23 cellular contexts compared by ENCODE assay signal in genomic region chr1:97297611-97298010, GRCh38.
"Had no signal": no experiment of that assay in that cellular context is flagged by ENCODE, and none has a peak within 500 bp of the region (broad histone marks: within the 10 kb centered on the region; RNA-seq: fewer than 3 reads in every experiment).

No MANE protein-coding gene starts in this region.

- H3K36me3 Mint-ChIP-seq: activated CD8-positive, alpha-beta memory T cell treated with anti-CD3 and anti-CD28 coated beads, Interleukin-2, amount 10 ng/mL, durations not matched to agents 7 days and 5 days; brain; WTC11 had no signal

- H3K4me2 ChIP-seq: PC-9 had no signal

- H3K27me3 Mint-ChIP-seq: activated CD4-positive, alpha-beta T cell treated with anti-CD3 and anti-CD28 coated beads, Interleukin-2, amount 10 ng/mL, durations not matched to agents 24 days and 14 days; activated CD8-positive, alpha-beta memory T cell treated with anti-CD3 and anti-CD28 coated beads, Interleukin-2, amount 10 ng/mL, durations not matched to agents 7 days and 5 days; activated naive CD4-positive, alpha-beta T cell treated with anti-CD3 and anti-CD28 coated beads, Interleukin-2, amount 50 U/mL, for 24 hours; activated T-cell treated with anti-CD3 and anti-CD28 coated beads, Interleukin-2, amount 50 U/mL, for 24 hours; brain had no signal

- ATAC-seq: activated CD8-positive, alpha-beta memory T cell treated with anti-CD3 and anti-CD28 coated beads, Interleukin-2, amount 10 ng/mL, durations not matched to agents 7 days and 5 days; WTC11 had no signal

- H3K27ac Mint-ChIP-seq: activated CD4-positive, alpha-beta T cell treated with anti-CD3 and anti-CD28 coated beads, Interleukin-2, amount 10 ng/mL, durations not matched to agents 24 days and 14 days; activated CD8-positive, alpha-beta memory T cell treated with anti-CD3 and anti-CD28 coated beads, Interleukin-2, amount 10 ng/mL, durations not matched to agents 7 days and 5 days; activated naive CD4-positive, alpha-beta T cell treated with anti-CD3 and anti-CD28 coated beads, Interleukin-2, amount 50 U/mL, for 24 hours; activated T-cell treated with anti-CD3 and anti-CD28 coated beads, Interleukin-2, amount 50 U/mL, for 24 hours; activated T-helper 1 cell treated with anti-CD3 and anti-CD28 coated beads, Interleukin-12 subunit alpha, Interleukin-12 subunit beta, Interleukin-2, Interleukin-4 antibody, amounts not matched to agents 30 ng/mL and 10 ng/mL and 1 ng/mL, durations not matched to agents 14 hours and 24 hours and 36 hours; brain; T-helper 1 cell treated with Interleukin-12 subunit alpha and Interleukin-12 subunit beta and Interleukin-4 antibody, amounts not matched to agents 30 μg/mL and 1 μg/mL, for 36 hours; WTC11 had no signal

- H3K36me3 ChIP-seq: cardiac muscle cell had no signal

- H2AFZ ChIP-seq: PC-9 had no signal

- H3K27me3 ChIP-seq: cardiac muscle cell had no signal

- H3K4me3 Mint-ChIP-seq: activated CD4-positive, alpha-beta T cell treated with anti-CD3 and anti-CD28 coated beads, Interleukin-2, amount 10 ng/mL, durations not matched to agents 24 days and 14 days; activated CD8-positive, alpha-beta memory T cell treated with anti-CD3 and anti-CD28 coated beads, Interleukin-2, amount 10 ng/mL, durations not matched to agents 7 days and 5 days; activated naive CD4-positive, alpha-beta T cell treated with anti-CD3 and anti-CD28 coated beads, Interleukin-2, amount 50 U/mL, for 24 hours; activated T-cell treated with anti-CD3 and anti-CD28 coated beads, Interleukin-2, amount 50 U/mL, for 24 hours; activated T-helper 1 cell treated with anti-CD3 and anti-CD28 coated beads, Interleukin-12 subunit alpha, Interleukin-12 subunit beta, Interleukin-2, Interleukin-4 antibody, amounts not matched to agents 30 ng/mL and 10 ng/mL and 1 ng/mL, durations not matched to agents 14 hours and 24 hours and 36 hours; brain; T-helper 1 cell treated with Interleukin-12 subunit alpha and Interleukin-12 subunit beta and Interleukin-4 antibody, amounts not matched to agents 30 μg/mL and 1 μg/mL, for 36 hours; WTC11 had no signal

- DNase-seq: activated CD4-positive, alpha-beta T cell treated with anti-CD3 and anti-CD28 coated beads for 1 hour; activated CD4-positive, alpha-beta T cell treated with anti-CD3 and anti-CD28 coated beads, Interleukin-2, amount 10 ng/mL, durations not matched to agents 24 days and 14 days; activated CD4-positive, alpha-beta T cell treated with anti-CD3 and anti-CD28 coated beads, Interleukin-2, amount 50 U/mL, for 48 hours; activated CD8-positive, alpha-beta memory T cell treated with anti-CD3 and anti-CD28 coated beads, Interleukin-2, amount 10 ng/mL, durations not matched to agents 7 days and 5 days; activated effector memory CD4-positive, alpha-beta T cell treated with Interleukin-2 at 50 U/mL for 16 hours; activated naive CD4-positive, alpha-beta T cell; activated T-cell treated with anti-CD3 and anti-CD28 coated beads, Interleukin-2, amount 50 U/mL, for 24 hours; amygdala; NCI-H1092; NCI-H1417; NCI-H1930; NCI-H446; NCI-H524; PC-9; SHP77 treated with DMSO at 0.1 percent for 48 hours; T-helper 9 cell had no signal

- H3K27ac ChIP-seq: cardiac muscle cell, PC-9 had no signal

- H3K4me1 Mint-ChIP-seq: activated CD4-positive, alpha-beta T cell treated with anti-CD3 and anti-CD28 coated beads, Interleukin-2, amount 10 ng/mL, durations not matched to agents 24 days and 14 days; activated CD8-positive, alpha-beta memory T cell treated with anti-CD3 and anti-CD28 coated beads, Interleukin-2, amount 10 ng/mL, durations not matched to agents 7 days and 5 days; activated naive CD4-positive, alpha-beta T cell treated with anti-CD3 and anti-CD28 coated beads, Interleukin-2, amount 50 U/mL, for 24 hours had no signal

- H3K4me3 ChIP-seq: cardiac muscle cell, PC-9 had no signal

- H3K9me3 Mint-ChIP-seq: activated CD4-positive, alpha-beta T cell treated with anti-CD3 and anti-CD28 coated beads, Interleukin-2, amount 10 ng/mL, durations not matched to agents 24 days and 14 days; activated naive CD4-positive, alpha-beta T cell treated with anti-CD3 and anti-CD28 coated beads, Interleukin-2, amount 50 U/mL, for 24 hours; activated T-helper 1 cell treated with anti-CD3 and anti-CD28 coated beads, Interleukin-12 subunit alpha, Interleukin-12 subunit beta, Interleukin-2, Interleukin-4 antibody, amounts not matched to agents 30 ng/mL and 10 ng/mL and 1 ng/mL, durations not matched to agents 14 hours and 24 hours and 36 hours; brain; T-helper 1 cell treated with Interleukin-12 subunit alpha and Interleukin-12 subunit beta and Interleukin-4 antibody, amounts not matched to agents 30 μg/mL and 1 μg/mL, for 36 hours; WTC11 had no signal

- FAIRE-seq: astrocyte had no signal
